In genomic region chr1:30815556-30815955, GRCh38 we compare ENCODE assay signal across 13 cellular contexts. TPM values are rescaled to one million over a fixed set of nuclear protein-coding genes. Genes with fewer than 3 reads are reported as not detected.
"Had no signal": no experiment of that assay in that cellular context is flagged by ENCODE, and none has a peak within 500 bp of the region (broad histone marks: within the 10 kb centered on the region; RNA-seq: fewer than 3 reads in every experiment).

No MANE protein-coding gene starts in this region.

- H3K36me3 ChIP-seq: left ventricle myocardium inferior had no signal

- H3K9me3 ChIP-seq: left ventricle myocardium inferior, mucosa of descending colon had no signal

- H3K27me3 ChIP-seq: hepatocyte had no signal

- H3K4me3 ChIP-seq: hepatocyte, left ventricle myocardium inferior, mucosa of descending colon had no signal

- ATAC-seq: activated CD8-positive, alpha-beta T cell treated with anti-CD3 and anti-CD28 coated beads for 36 hours; naive thymus-derived CD8-positive, alpha-beta T cell had no signal

- H2AFZ ChIP-seq: hepatocyte had no signal

- H3K27ac ChIP-seq: hepatocyte, left ventricle myocardium inferior had no signal

- DNase-seq: activated CD4-positive, alpha-beta T cell treated with anti-CD3 and anti-CD28 coated beads for 4 hours; activated CD8-positive, alpha-beta memory T cell treated with anti-CD3 and anti-CD28 coated beads, Interleukin-2, amount 50 U/mL, for 4 hours; activated CD8-positive, alpha-beta T cell treated with anti-CD3 and anti-CD28 coated beads for 36 hours; activated effector memory CD4-positive, alpha-beta T cell treated with anti-CD3 and anti-CD28 coated beads, Interleukin-2, amount 50 U/mL, for 16 hours; activated naive CD8-positive, alpha-beta T cell treated with anti-CD3 and anti-CD28 coated beads for 36 hours; activated T-cell treated with anti-CD3 and anti-CD28 coated beads, Interleukin-2, amount 50 U/mL, for 48 hours; naive thymus-derived CD8-positive, alpha-beta T cell; T-helper 2 cell had no signal

RNA-seq across cellular contexts. Expression of gene LAPTM5, which starts 58.0 kb away (rescaled TPM):
- total RNA-seq: chondrocyte, progenitor cell of endocrine pancreas had no signal
